Comparison of ENCODE assay signal across 9 cellular contexts in the genomic region with DNA sequence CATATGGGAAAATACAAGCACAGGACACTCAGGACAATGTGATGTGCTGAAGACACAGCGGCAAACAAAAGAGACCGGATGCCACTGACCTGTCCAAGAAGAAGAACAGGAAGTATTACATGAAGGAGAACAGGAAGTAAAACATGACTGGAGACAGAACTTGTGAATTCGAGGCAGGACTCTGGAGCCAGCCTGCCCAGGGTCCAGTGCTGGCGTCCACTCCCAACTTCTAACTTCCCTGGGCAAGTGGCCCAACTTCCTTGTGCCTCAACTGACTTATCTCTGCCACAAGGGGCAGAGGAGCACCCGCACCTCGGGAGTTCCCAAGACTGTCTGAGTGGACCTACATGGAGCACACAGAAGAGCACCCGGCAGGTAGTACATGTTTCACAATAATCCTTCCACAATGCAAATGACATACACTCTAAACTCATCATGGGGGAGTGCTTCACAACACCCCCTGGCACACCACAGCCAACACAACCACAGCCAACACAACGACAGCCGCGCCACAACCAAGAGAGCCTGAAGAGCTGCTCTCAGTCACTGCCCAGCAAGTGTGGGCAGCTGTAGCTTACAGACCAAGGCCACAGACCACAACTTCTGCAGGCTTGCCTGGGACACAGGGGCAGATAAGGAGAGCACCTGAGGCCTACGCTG. TPM values are rescaled to one million over a fixed set of nuclear protein-coding genes. Genes with fewer than 3 reads are reported as not detected.
DNase-seq lines count a peak whose midpoint lies in the region; ATAC-seq, FAIRE-seq and TF ChIP-seq lines count a peak whose summit lies in the region.
"Had no signal": no experiment of that assay in that cellular context is flagged by ENCODE, and none has a peak within 500 bp of the region (broad histone marks: within the 10 kb centered on the region; RNA-seq: fewer than 3 reads in every experiment).

No MANE protein-coding gene starts in this region.

- peak; percentile 62 for DNase-seq in DMS 273 (lab: John Stamatoyannopoulos, UW; ENCODE audit: unreplicated experiment)
- DNase-seq in DMS 273 treated with DMSO at 0.1 percent for 48 hours (lab: John Stamatoyannopoulos, UW): no peak
- peak; percentile 62 for DNase-seq in small intestine
- no peak for DNase-seq in NCI-H446 treated with DMSO at 0.1 percent for 48 hours (lab: John Stamatoyannopoulos, UW)
- no peak for DNase-seq in NCI-H146 (lab: John Stamatoyannopoulos, UW)
- no peak for DNase-seq in NCI-H345 (lab: John Stamatoyannopoulos, UW)

- ATAC-seq in SK-N-SH treated with all-trans-retinoic acid at 6 μM for 48 hours (peak; percentile 61), gastroesophageal sphincter (peak; percentile 55)

- TF ChIP-seq EP300 in gastroesophageal sphincter (IDR thresholded peaks at IDR 0.05): no peak

- H3K36me3 ChIP-seq in gastroesophageal sphincter (no peaks in the 10 kb centered on the region), small intestine (ENCODE audit: control insufficient read depth in 2 of 2, insufficient read depth in 2 of 2, low read length in 2 of 2) (no peaks in the 10 kb centered on the region)

- FAIRE-seq in small intestine (lab: Jason Lieb, UNC): no peak
- FAIRE-seq: A204.1 had no signal

- no peaks in the 10 kb centered on the region for H3K27me3 ChIP-seq in gastroesophageal sphincter
- H3K27me3 ChIP-seq in small intestine (ENCODE audit: control insufficient read depth in 2 of 2, insufficient read depth in 2 of 2, low read length in 2 of 2): no peaks in the 10 kb centered on the region

- H3K9me3 ChIP-seq in gastroesophageal sphincter (no peaks in the 10 kb centered on the region), small intestine (ENCODE audit: control insufficient read depth, low read depth) (no peaks in the 10 kb centered on the region)

- TF ChIP-seq CTCF in gastroesophageal sphincter (IDR thresholded peaks at IDR 0.05): peak in 2 of 4 experiments; percentile 8 to 13

- no peak for TF ChIP-seq POLR2A in gastroesophageal sphincter (IDR thresholded peaks at IDR 0.05)

- H3K4me3 ChIP-seq in gastroesophageal sphincter (no peak overlapping the region), small intestine (ENCODE audit: low read depth in 1 of 2, low read length in 2 of 2) (no peak overlapping the region)

- H3K4me1 ChIP-seq in gastroesophageal sphincter (peaks cover 0 to 82% (median 20%) of the 10 kb centered on the region in 3 donors), small intestine (ENCODE audit: control insufficient read depth in 2 of 2, insufficient read depth in 1 of 2, low read depth in 1 of 2, low read length in 1 of 2) (peaks cover 9 to 12% of the 10 kb centered on the region in 2 donors)

- WGBS in gastroesophageal sphincter (ENCODE audit: low coverage in 1 of 2), 2 donors: 36 to 60% methylated on average over 1 to 4 of the region's 11 CpGs
- WGBS in small intestine, 3 donors: 53 to 57% (median 57%) methylated on average over 11 of the region's 11 CpGs

- H3K27ac ChIP-seq in gastroesophageal sphincter (no peak overlapping the region), small intestine (ENCODE audit: low read depth in 1 of 2, low read length in 1 of 2) (peak overlapping the region; percentile 34 to 41)

TF ChIP-seq in SK-N-SH treated with all-trans-retinoic acid at 6 μM for 48 hours, 23 proteins besides CTCF, POLR2A, EP300 and RAD21:
- TF ChIP-seq RARB (CRISPR knock-in tag; IDR thresholded peaks at IDR 0.05): no peak
- TF ChIP-seq, protein P1, sequence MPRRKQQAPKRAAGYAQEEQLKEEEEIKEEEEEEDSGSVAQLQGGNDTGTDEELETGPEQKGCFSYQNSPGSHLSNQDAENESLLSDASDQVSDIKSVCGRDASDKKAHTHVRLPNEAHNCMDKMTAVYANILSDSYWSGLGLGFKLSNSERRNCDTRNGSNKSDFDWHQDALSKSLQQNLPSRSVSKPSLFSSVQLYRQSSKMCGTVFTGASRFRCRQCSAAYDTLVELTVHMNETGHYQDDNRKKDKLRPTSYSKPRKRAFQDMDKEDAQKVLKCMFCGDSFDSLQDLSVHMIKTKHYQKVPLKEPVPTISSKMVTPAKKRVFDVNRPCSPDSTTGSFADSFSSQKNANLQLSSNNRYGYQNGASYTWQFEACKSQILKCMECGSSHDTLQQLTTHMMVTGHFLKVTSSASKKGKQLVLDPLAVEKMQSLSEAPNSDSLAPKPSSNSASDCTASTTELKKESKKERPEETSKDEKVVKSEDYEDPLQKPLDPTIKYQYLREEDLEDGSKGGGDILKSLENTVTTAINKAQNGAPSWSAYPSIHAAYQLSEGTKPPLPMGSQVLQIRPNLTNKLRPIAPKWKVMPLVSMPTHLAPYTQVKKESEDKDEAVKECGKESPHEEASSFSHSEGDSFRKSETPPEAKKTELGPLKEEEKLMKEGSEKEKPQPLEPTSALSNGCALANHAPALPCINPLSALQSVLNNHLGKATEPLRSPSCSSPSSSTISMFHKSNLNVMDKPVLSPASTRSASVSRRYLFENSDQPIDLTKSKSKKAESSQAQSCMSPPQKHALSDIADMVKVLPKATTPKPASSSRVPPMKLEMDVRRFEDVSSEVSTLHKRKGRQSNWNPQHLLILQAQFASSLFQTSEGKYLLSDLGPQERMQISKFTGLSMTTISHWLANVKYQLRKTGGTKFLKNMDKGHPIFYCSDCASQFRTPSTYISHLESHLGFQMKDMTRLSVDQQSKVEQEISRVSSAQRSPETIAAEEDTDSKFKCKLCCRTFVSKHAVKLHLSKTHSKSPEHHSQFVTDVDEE (CRISPR knock-in tag; IDR thresholded peaks at IDR 0.05): no peak
- TF ChIP-seq PPARA (CRISPR knock-in tag; IDR thresholded peaks at IDR 0.05; ENCODE audit: borderline replicate concordance): no peak
- no peak for TF ChIP-seq ARNTL (CRISPR knock-in tag; IDR thresholded peaks at IDR 0.05; ENCODE audit: borderline replicate concordance, low read depth)
- no peak for TF ChIP-seq ZNF8 (CRISPR knock-in tag; IDR thresholded peaks at IDR 0.05)
- TF ChIP-seq, protein P2, sequence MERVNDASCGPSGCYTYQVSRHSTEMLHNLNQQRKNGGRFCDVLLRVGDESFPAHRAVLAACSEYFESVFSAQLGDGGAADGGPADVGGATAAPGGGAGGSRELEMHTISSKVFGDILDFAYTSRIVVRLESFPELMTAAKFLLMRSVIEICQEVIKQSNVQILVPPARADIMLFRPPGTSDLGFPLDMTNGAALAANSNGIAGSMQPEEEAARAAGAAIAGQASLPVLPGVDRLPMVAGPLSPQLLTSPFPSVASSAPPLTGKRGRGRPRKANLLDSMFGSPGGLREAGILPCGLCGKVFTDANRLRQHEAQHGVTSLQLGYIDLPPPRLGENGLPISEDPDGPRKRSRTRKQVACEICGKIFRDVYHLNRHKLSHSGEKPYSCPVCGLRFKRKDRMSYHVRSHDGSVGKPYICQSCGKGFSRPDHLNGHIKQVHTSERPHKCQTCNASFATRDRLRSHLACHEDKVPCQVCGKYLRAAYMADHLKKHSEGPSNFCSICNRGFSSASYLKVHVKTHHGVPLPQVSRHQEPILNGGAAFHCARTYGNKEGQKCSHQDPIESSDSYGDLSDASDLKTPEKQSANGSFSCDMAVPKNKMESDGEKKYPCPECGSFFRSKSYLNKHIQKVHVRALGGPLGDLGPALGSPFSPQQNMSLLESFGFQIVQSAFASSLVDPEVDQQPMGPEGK (CRISPR knock-in tag; IDR thresholded peaks at IDR 0.05; ENCODE audit: borderline replicate concordance): no peak
- TF ChIP-seq TCF4 (CRISPR knock-in tag; IDR thresholded peaks at IDR 0.05; ENCODE audit: borderline replicate concordance): no peak
- TF ChIP-seq TOX (CRISPR knock-in tag; IDR thresholded peaks at IDR 0.05; ENCODE audit: borderline replicate concordance): no peak
- TF ChIP-seq, protein P3, sequence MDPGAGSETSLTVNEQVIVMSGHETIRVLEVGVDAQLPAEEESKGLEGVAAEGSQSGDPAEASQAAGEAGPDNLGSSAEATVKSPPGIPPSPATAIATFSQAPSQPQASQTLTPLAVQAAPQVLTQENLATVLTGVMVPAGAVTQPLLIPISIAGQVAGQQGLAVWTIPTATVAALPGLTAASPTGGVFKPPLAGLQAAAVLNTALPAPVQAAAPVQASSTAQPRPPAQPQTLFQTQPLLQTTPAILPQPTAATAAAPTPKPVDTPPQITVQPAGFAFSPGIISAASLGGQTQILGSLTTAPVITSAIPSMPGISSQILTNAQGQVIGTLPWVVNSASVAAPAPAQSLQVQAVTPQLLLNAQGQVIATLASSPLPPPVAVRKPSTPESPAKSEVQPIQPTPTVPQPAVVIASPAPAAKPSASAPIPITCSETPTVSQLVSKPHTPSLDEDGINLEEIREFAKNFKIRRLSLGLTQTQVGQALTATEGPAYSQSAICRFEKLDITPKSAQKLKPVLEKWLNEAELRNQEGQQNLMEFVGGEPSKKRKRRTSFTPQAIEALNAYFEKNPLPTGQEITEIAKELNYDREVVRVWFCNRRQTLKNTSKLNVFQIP (CRISPR knock-in tag; IDR thresholded peaks at IDR 0.05; ENCODE audit: borderline replicate concordance, low read depth): no peak
- no peak for TF ChIP-seq SNAI2 (CRISPR knock-in tag; IDR thresholded peaks at IDR 0.05)
- TF ChIP-seq ZFP3 (CRISPR knock-in tag; IDR thresholded peaks at IDR 0.05): no peak
TF ChIP-seq in SK-N-SH treated with all-trans-retinoic acid at 6 μM for 48 hours: peak in this region for 0.

RNA-seq across cellular contexts. Expression of a gene that starts 36.6 kb away (rescaled TPM):
- 100 to 1,000 TPM in 2 of 4 donors, 10 to 100 TPM in 2; 67.0 to 107 (median 88.9) TPM for total RNA-seq in gastroesophageal sphincter
- polyA plus RNA-seq in small intestine: 10 to 100 TPM; 48.4 to 72.1 (median 59.0) TPM

RNA-seq across cellular contexts. Expression of a gene that starts 54.4 kb away (rescaled TPM):
- 100 to 1,000 TPM in 2 of 4 donors, 10 to 100 TPM in 2; 80.9 to 160 (median 98.2) TPM for total RNA-seq in gastroesophageal sphincter
- polyA plus RNA-seq in small intestine: 100 to 1,000 TPM in 2 of 3 donors, 10 to 100 TPM in 1; 89.1 to 245 (median 222) TPM

Comparison
In these comparisons a context has a peak if more than half of its experiments do, and no peak if none do; other contexts are left out.
1. DNase-seq: peak in DMS 273 (single experiment) and small intestine (single experiment); none in DMS 273 treated with DMSO at 0.1 percent for 48 hours (single experiment), NCI-H446 treated with DMSO at 0.1 percent for 48 hours (single experiment), NCI-H146 (single experiment) and NCI-H345 (single experiment).
2. H3K27ac ChIP-seq: peak in small intestine (2 of 2); none in gastroesophageal sphincter (0 of 4).